ENCODE assay signal across 20 cellular contexts in the genomic region with DNA sequence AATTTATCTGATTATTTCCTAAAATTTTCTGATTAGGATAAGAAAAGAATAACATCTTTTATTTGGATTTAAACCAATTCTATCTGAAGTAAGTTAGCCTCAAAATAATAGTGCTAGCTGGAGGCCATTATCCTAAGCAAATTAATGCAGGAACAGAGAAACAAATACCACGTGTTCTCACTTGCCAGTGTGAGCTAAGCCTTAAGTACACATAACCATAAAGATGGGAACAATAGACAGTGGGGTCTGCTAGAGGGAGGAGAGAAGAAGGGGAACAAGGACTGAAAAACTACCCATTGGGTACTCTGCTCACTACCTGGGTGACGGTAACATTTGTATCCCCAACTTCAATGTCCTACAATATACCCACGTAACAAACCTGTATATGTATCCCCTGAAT. TPM values are rescaled to one million over a fixed set of nuclear protein-coding genes. Genes with fewer than 3 reads are reported as not detected.
DNase-seq lines count a peak whose midpoint lies in the region; ATAC-seq, FAIRE-seq and TF ChIP-seq lines count a peak whose summit lies in the region.
"Had no signal": no experiment of that assay in that cellular context is flagged by ENCODE, and none has a peak within 500 bp of the region (broad histone marks: within the 10 kb centered on the region; RNA-seq: fewer than 3 reads in every experiment).

No MANE protein-coding gene starts in this region.

- H3K27me3 Mint-ChIP-seq in Caco-2 (ENCODE audit: insufficient read depth, unreplicated experiment): no peaks in the 10 kb centered on the region

- CTCF ChIA-PET in Caco-2 (lab: Charles Lee): no interaction called here

- H3K27me3 ChIP-seq in Caco-2 (replicated peaks; ENCODE audit: control insufficient read depth, insufficient read depth, low read length): no peaks in the 10 kb centered on the region
- H3K27me3 ChIP-seq: BE2C had no signal

- H3K4me1 Mint-ChIP-seq in Caco-2 (ENCODE audit: low read depth, unreplicated experiment): no peaks in the 10 kb centered on the region

- POLR2A ChIA-PET in Caco-2 (lab: Charles Lee): no interaction called here

- no peak overlapping the region for H3K4me3 ChIP-seq in Caco-2 (ENCODE audit: low read depth, low read length)
- H3K4me3 ChIP-seq: A549, MG63, PC-9 had no signal

- no peaks in the 10 kb centered on the region for H3K9me3 Mint-ChIP-seq in Caco-2 (ENCODE audit: unreplicated experiment)

- peak; percentile 21 for DNase-seq in COR-L47 (lab: John Stamatoyannopoulos, UW)
- no peak for DNase-seq in GM12891 (ENCODE audit: insufficient read length, low spot score)
- peak; percentile 65 for DNase-seq in NCI-H146 treated with DMSO at 0.1 percent for 48 hours (lab: John Stamatoyannopoulos, UW; ENCODE audit: unreplicated experiment)
- peak; percentile 72 for DNase-seq in NCI-H748 (lab: John Stamatoyannopoulos, UW; ENCODE audit: unreplicated experiment)
- DNase-seq in NCI-H187 treated with DMSO at 0.1 percent for 48 hours (lab: John Stamatoyannopoulos, UW): no peak
- no peak for DNase-seq in Caco-2
- DNase-seq: BE2C, DMS153, GDM1, MG63, NCI-H1436 treated with DMSO at 0.1 percent for 48 hours, NCI-H510A treated with DMSO at 0.1 percent for 48 hours, PC-9, RPMI8226, SIG-M5, SK-N-SH, T-helper 2 cell had no signal

- TF ChIP-seq CTCF in Caco-2 (IDR thresholded peaks at IDR 0.05; ENCODE audit: insufficient read depth in 1 of 2, low read depth in 1 of 2, low read length in 1 of 2, severe bottlenecking in 1 of 2, unreplicated experiment in 1 of 2): no peak

- no peak overlapping the region for H3K4me3 Mint-ChIP-seq in Caco-2 (ENCODE audit: unreplicated experiment)

- no peaks in the 10 kb centered on the region for H3K9me3 ChIP-seq in Caco-2
- H3K9me3 ChIP-seq: A549, BE2C, MG63, SK-N-SH had no signal

- H3K4me1 ChIP-seq in Caco-2: no peaks in the 10 kb centered on the region
- H3K4me1 ChIP-seq: A549, BE2C had no signal

- ATAC-seq in HG03571 (IDR thresholded peaks at IDR 0.05; ENCODE audit: unreplicated experiment): no peak
- ATAC-seq: A549 had no signal

- no peaks in the 10 kb centered on the region for H3K36me3 ChIP-seq in Caco-2 (ENCODE audit: control insufficient read depth, insufficient read depth, low read length)
- H3K36me3 ChIP-seq: BE2C, MG63 had no signal

- no TSS peak for BruUV-seq in Caco-2 (replicated peaks; lab: Mats Ljungman, UMichigan)

- peak; percentile 43 for FAIRE-seq in GM12891 (lab: Jason Lieb, UNC)
- FAIRE-seq: A549, H54 had no signal

- no peak overlapping the region for H3K27ac Mint-ChIP-seq in Caco-2 (ENCODE audit: unreplicated experiment)

- intact Hi-C loops in Caco-2 (cut with micrococcal nuclease; ENCODE audit: unreplicated experiment): no loop called here

- no peak for TF ChIP-seq POLR2A in GM12891 (IDR thresholded peaks at IDR 0.05; ENCODE audit: low read depth, low read length)

- H3K36me3 Mint-ChIP-seq in Caco-2 (ENCODE audit: insufficient read depth, unreplicated experiment): no peaks in the 10 kb centered on the region

TF ChIP-seq in GM12891, 5 proteins besides CTCF, POLR2A, EP300 and RAD21:
- TF ChIP-seq POLR2AphosphoS5 (IDR thresholded peaks at IDR 0.05; ENCODE audit: low read depth, low read length) (no peak), TAF1 (IDR thresholded peaks at IDR 0.05; ENCODE audit: low read depth, low read length) (no peak), SPI1 (IDR thresholded peaks at IDR 0.05; ENCODE audit: low read depth, low read length) (no peak), PAX5 (IDR thresholded peaks at IDR 0.05; ENCODE audit: insufficient read depth, low read length, severe bottlenecking) (no peak), POU2F2 (IDR thresholded peaks at IDR 0.05; ENCODE audit: low read depth, low read length) (no peak)
TF ChIP-seq in GM12891: peak in this region for 0.

RNA-seq across cellular contexts. Expression of a gene that starts 31.3 kb away (rescaled TPM):
- 4.5 TPM for polyA plus RNA-seq in GM12891 (2012; ENCODE audit: low read depth, missing spikeins)
- total RNA-seq in Caco-2 (2022): 14.4 and 15.9 TPM in 2 replicates

Comparison
In these comparisons a context has a peak if more than half of its experiments do, and no peak if none do; other contexts are left out.
1. DNase-seq: peak in COR-L47 (single experiment), NCI-H146 treated with DMSO at 0.1 percent for 48 hours (single experiment) and NCI-H748 (single experiment); none in GM12891 (single experiment), NCI-H187 treated with DMSO at 0.1 percent for 48 hours (single experiment) and Caco-2 (0 of 2).